In genomic region chr1:222617367-222617951, GRCh38 we compare ENCODE assay signal across 8 cellular contexts. TPM values are rescaled to one million over a fixed set of nuclear protein-coding genes. Genes with fewer than 3 reads are reported as not detected.
DNase-seq lines count a peak whose midpoint lies in the region; ATAC-seq lines count a peak whose summit lies in the region.

No MANE protein-coding gene starts in this region.

- H3K4me3 Mint-ChIP-seq in activated T-cell treated with anti-CD3 and anti-CD28 coated beads, Interleukin-2, amount 50 U/mL, for 24 hours, result peak overlapping the region; percentile 82

- H3K36me3 ChIP-seq in esophagus (ENCODE audit: control insufficient read depth in 2 of 2, insufficient read depth in 2 of 2, low read length in 1 of 2), result no peaks in the 10 kb centered on the region
- peaks cover 10% of the 10 kb centered on the region for H3K36me3 ChIP-seq in muscle layer of colon (ENCODE audit: insufficient read depth, low read length)

- no peaks in the 10 kb centered on the region for H3K9me3 Mint-ChIP-seq in activated T-cell treated with anti-CD3 and anti-CD28 coated beads, Interleukin-2, amount 50 U/mL, for 24 hours

- H3K27me3 Mint-ChIP-seq in activated T-cell treated with anti-CD3 and anti-CD28 coated beads, Interleukin-2, amount 50 U/mL, for 24 hours, result peaks cover 27% of the 10 kb centered on the region

- H3K4me3 ChIP-seq in Jurkat, Clone E6-1 (ENCODE audit: low read length), result peak overlapping the region; percentile 54
- H3K4me3 ChIP-seq in esophagus (ENCODE audit: low read depth in 1 of 2, low read length in 2 of 2) (peak overlapping the region; percentile 44 to 55), muscle layer of colon (ENCODE audit: low read depth in 1 of 2, low read length in 2 of 2) (peak overlapping the region; percentile 38 to 72)

- H3K27ac ChIP-seq in esophagus (ENCODE audit: low read depth in 2 of 2, low read length in 1 of 2) (peak overlapping the region; percentile 12 to 75), muscle layer of colon (ENCODE audit: low read depth, low read length) (no peak overlapping the region)

- H3K9ac ChIP-seq in muscle layer of colon (ENCODE audit: low read length), result peak overlapping the region; percentile 62

- H3K36me3 Mint-ChIP-seq in activated T-cell treated with anti-CD3 and anti-CD28 coated beads, Interleukin-2, amount 50 U/mL, for 24 hours (ENCODE audit: low read depth), result peaks cover 22% of the 10 kb centered on the region

- H3K4me1 Mint-ChIP-seq in activated T-cell treated with anti-CD3 and anti-CD28 coated beads, Interleukin-2, amount 50 U/mL, for 24 hours (ENCODE audit: low read depth), result peaks cover 35% of the 10 kb centered on the region

- H3K27ac Mint-ChIP-seq in activated T-cell treated with anti-CD3 and anti-CD28 coated beads, Interleukin-2, amount 50 U/mL, for 24 hours, result peak overlapping the region; percentile 90

- peak; percentile 96 for DNase-seq in DMS153 (lab: John Stamatoyannopoulos, UW)
- DNase-seq in Jurkat, Clone E6-1 (ENCODE audit: low read depth, low spot score), result peak; percentile 95
- DNase-seq in OCI-M2 (lab: John Stamatoyannopoulos, UW; ENCODE audit: unreplicated experiment), result peak; percentile 35
- peak; percentile 90 for DNase-seq in activated T-cell treated with anti-CD3 and anti-CD28 coated beads, Interleukin-2, amount 50 U/mL, for 24 hours
- peak; percentile 93 for DNase-seq in stimulated activated CD8-positive, alpha-beta memory T cell treated with anti-CD3 and anti-CD28 coated beads, Interleukin-4, amount 100 ng/mL, for 48 hours

- no peaks in the 10 kb centered on the region for H3K27me3 ChIP-seq in esophagus (ENCODE audit: control insufficient read depth in 1 of 2, insufficient read depth in 2 of 2, low read length in 2 of 2)
- H3K27me3 ChIP-seq in muscle layer of colon (ENCODE audit: control insufficient read depth in 1 of 2, insufficient read depth in 2 of 2, low read length in 2 of 2), result no peaks in the 10 kb centered on the region

- no peaks in the 10 kb centered on the region for H3K9me3 ChIP-seq in esophagus (ENCODE audit: control insufficient read depth in 2 of 2, insufficient read depth in 1 of 2, low read depth in 1 of 2, low read length in 1 of 2)
- no peaks in the 10 kb centered on the region for H3K9me3 ChIP-seq in muscle layer of colon (ENCODE audit: low read length)

- H3K4me1 ChIP-seq in esophagus (ENCODE audit: control insufficient read depth in 2 of 2, insufficient read depth in 2 of 2, low read length in 1 of 2), result peaks cover 0 to 3% of the 10 kb centered on the region in 2 donors
- peaks cover 19% of the 10 kb centered on the region for H3K4me1 ChIP-seq in muscle layer of colon (ENCODE audit: insufficient read depth, low read length)

- 0 to 2% methylated on average over 22 to 37 of the region's 37 CpGs for WGBS in esophagus, 2 donors

- peak; percentile 87 for ATAC-seq in GM21723 (IDR thresholded peaks at IDR 0.05; ENCODE audit: unreplicated experiment)

RNA-seq across cellular contexts. Expression of gene MIA3, which starts 0.4 kb away (rescaled TPM):
- polyA plus RNA-seq in Jurkat, Clone E6-1 (2012; ENCODE audit: insufficient read depth, insufficient read length), result 50.4 TPM
- polyA plus RNA-seq in esophagus, result 10 to 100 TPM; 17.3 to 18.2 TPM

RNA-seq across cellular contexts. Expression of gene TAF1A, which starts 27.7 kb away (rescaled TPM):
- 12.5 TPM for polyA plus RNA-seq in Jurkat, Clone E6-1 (2012; ENCODE audit: insufficient read depth, insufficient read length)
- polyA plus RNA-seq in esophagus, result 1 to 10 TPM; 1.2 to 2.2 TPM

Comparison
In these comparisons a context has a peak if more than half of its experiments do, and no peak if none do; other contexts are left out.
1. DNase-seq: peak in every context shown above with its lines; median percentile 96 in DMS153; 95 in Jurkat, Clone E6-1; 93 in stimulated activated CD8-positive, alpha-beta memory T cell treated with anti-CD3 and anti-CD28 coated beads, Interleukin-4, amount 100 ng/mL, for 48 hours; 90 in activated T-cell treated with anti-CD3 and anti-CD28 coated beads, Interleukin-2, amount 50 U/mL, for 24 hours; 35 in OCI-M2.